1 cellular context compared by ENCODE assay signal in the genomic region with DNA sequence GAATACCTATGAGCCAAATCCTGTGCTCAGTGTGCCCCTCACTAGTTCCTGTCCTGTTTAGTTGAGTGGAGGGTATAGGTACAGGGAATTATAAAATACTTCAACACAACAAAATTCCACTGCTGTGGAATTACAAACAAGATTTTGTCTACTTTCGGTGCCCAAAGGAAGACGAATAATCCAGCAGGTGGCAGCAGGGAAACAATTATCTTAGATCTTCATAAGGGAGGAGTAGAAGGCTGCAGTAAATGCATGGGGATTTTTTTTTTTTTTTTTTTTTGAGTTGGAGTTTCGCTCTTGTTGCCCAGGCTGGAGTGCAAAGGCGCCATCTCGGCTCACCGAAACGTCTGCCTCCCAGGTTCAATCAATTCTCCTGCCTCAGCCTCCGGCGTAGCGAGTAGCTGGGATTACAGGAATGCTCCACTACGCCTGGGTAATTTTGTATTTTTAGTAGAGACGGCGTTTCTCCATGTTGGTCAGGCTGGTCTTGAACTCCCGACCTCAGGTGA.
A peak's percentile ranks its signal among the peaks of the same experiment; 100 is the strongest.
TF ChIP-seq lines count a peak whose summit lies in the region.

No MANE protein-coding gene starts in this region.

TF ChIP-seq in HepG2, 621 proteins besides CTCF, POLR2A, EP300 and RAD21 (continues in another document):
- TF ChIP-seq ZNF350 (CRISPR knock-in tag; IDR thresholded peaks at IDR 0.05; ENCODE audit: borderline replicate concordance, low read depth), result 0 out of 2 replicates have a peak, but pooled peaks have one; percentile 6
- TF ChIP-seq, protein P1, sequence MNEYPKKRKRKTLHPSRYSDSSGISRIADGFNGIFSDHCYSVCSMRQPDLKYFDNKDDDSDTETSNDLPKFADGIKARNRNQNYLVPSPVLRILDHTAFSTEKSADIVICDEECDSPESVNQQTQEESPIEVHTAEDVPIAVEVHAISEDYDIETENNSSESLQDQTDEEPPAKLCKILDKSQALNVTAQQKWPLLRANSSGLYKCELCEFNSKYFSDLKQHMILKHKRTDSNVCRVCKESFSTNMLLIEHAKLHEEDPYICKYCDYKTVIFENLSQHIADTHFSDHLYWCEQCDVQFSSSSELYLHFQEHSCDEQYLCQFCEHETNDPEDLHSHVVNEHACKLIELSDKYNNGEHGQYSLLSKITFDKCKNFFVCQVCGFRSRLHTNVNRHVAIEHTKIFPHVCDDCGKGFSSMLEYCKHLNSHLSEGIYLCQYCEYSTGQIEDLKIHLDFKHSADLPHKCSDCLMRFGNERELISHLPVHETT (CRISPR knock-in tag; conservative IDR thresholded peaks at IDR 0.05), result 0 out of 2 replicates have a peak, but pooled peaks have one; percentile 26
- 0 out of 2 replicates have a peak, but pooled peaks have one; percentile 2 for TF ChIP-seq PHF8 (CRISPR knock-in tag; IDR thresholded peaks at IDR 0.05)
- TF ChIP-seq, protein P2, sequence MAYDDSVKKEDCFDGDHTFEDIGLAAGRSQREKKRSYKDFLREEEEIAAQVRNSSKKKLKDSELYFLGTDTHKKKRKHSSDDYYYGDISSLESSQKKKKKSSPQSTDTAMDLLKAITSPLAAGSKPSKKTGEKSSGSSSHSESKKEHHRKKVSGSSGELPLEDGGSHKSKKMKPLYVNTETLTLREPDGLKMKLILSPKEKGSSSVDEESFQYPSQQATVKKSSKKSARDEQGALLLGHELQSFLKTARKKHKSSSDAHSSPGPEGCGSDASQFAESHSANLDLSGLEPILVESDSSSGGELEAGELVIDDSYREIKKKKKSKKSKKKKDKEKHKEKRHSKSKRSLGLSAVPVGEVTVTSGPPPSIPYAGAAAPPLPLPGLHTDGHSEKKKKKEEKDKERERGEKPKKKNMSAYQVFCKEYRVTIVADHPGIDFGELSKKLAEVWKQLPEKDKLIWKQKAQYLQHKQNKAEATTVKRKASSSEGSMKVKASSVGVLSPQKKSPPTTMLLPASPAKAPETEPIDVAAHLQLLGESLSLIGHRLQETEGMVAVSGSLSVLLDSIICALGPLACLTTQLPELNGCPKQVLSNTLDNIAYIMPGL (CRISPR knock-in tag; IDR thresholded peaks at IDR 0.05; ENCODE audit: borderline replicate concordance in 1 of 2, low read depth in 1 of 2), result peak in 1 of 2 experiments; percentile 76; a peak in 3 of 4 replicates
- TF ChIP-seq, protein P3, sequence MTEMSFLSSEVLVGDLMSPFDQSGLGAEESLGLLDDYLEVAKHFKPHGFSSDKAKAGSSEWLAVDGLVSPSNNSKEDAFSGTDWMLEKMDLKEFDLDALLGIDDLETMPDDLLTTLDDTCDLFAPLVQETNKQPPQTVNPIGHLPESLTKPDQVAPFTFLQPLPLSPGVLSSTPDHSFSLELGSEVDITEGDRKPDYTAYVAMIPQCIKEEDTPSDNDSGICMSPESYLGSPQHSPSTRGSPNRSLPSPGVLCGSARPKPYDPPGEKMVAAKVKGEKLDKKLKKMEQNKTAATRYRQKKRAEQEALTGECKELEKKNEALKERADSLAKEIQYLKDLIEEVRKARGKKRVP (CRISPR knock-in tag; IDR thresholded peaks at IDR 0.05), result peak in 1 of 2 experiments; percentile 48; a peak in 2 of 4 replicates
- TF ChIP-seq, protein P4, sequence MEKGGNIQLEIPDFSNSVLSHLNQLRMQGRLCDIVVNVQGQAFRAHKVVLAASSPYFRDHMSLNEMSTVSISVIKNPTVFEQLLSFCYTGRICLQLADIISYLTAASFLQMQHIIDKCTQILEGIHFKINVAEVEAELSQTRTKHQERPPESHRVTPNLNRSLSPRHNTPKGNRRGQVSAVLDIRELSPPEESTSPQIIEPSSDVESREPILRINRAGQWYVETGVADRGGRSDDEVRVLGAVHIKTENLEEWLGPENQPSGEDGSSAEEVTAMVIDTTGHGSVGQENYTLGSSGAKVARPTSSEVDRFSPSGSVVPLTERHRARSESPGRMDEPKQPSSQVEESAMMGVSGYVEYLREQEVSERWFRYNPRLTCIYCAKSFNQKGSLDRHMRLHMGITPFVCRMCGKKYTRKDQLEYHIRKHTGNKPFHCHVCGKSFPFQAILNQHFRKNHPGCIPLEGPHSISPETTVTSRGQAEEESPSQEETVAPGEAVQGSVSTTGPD (CRISPR knock-in tag; IDR thresholded peaks at IDR 0.05), result 0 out of 2 replicates have a peak, but pooled peaks have one; percentile 1
- TF ChIP-seq, protein P5, sequence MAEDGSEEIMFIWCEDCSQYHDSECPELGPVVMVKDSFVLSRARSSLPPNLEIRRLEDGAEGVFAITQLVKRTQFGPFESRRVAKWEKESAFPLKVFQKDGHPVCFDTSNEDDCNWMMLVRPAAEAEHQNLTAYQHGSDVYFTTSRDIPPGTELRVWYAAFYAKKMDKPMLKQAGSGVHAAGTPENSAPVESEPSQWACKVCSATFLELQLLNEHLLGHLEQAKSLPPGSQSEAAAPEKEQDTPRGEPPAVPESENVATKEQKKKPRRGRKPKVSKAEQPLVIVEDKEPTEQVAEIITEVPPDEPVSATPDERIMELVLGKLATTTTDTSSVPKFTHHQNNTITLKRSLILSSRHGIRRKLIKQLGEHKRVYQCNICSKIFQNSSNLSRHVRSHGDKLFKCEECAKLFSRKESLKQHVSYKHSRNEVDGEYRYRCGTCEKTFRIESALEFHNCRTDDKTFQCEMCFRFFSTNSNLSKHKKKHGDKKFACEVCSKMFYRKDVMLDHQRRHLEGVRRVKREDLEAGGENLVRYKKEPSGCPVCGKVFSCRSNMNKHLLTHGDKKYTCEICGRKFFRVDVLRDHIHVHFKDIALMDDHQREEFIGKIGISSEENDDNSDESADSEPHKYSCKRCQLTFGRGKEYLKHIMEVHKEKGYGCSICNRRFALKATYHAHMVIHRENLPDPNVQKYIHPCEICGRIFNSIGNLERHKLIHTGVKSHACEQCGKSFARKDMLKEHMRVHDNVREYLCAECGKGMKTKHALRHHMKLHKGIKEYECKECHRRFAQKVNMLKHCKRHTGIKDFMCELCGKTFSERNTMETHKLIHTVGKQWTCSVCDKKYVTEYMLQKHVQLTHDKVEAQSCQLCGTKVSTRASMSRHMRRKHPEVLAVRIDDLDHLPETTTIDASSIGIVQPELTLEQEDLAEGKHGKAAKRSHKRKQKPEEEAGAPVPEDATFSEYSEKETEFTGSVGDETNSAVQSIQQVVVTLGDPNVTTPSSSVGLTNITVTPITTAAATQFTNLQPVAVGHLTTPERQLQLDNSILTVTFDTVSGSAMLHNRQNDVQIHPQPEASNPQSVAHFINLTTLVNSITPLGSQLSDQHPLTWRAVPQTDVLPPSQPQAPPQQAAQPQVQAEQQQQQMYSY (CRISPR knock-in tag; IDR thresholded peaks at IDR 0.05), result 0 out of 2 replicates have a peak, but pooled peaks have one; percentile 19
- TF ChIP-seq NFE2L2 (IDR thresholded peaks at IDR 0.05; ENCODE audit: low read length), result no peak
- no peak for TF ChIP-seq MED1 (CRISPR knock-in tag; IDR thresholded peaks at IDR 0.05)
- 0 out of 2 replicates have a peak, but pooled peaks have one; percentile 39 for TF ChIP-seq MIXL1 (CRISPR knock-in tag; IDR thresholded peaks at IDR 0.05)
- TF ChIP-seq KAT8 (CRISPR knock-in tag; IDR thresholded peaks at IDR 0.05), result peak; percentile 12; the same call in 1 of the 2 replicates
- TF ChIP-seq ZSCAN21 (CRISPR knock-in tag; IDR thresholded peaks at IDR 0.05; ENCODE audit: borderline replicate concordance), result no peak
- TF ChIP-seq ATRX (CRISPR knock-in tag; IDR thresholded peaks at IDR 0.05; ENCODE audit: borderline replicate concordance), result no peak
- peak; percentile 27; the same call in 1 of the 2 replicates for TF ChIP-seq ZNF775 (CRISPR knock-in tag; IDR thresholded peaks at IDR 0.05; ENCODE audit: borderline replicate concordance)
- 0 out of 2 replicates have a peak, but pooled peaks have one; percentile 19 for TF ChIP-seq ZNF674 (CRISPR knock-in tag; IDR thresholded peaks at IDR 0.05; ENCODE audit: low read depth)
- peak; percentile 53; the same call in 1 of the 2 replicates for TF ChIP-seq KDM5A (IDR thresholded peaks at IDR 0.05; ENCODE audit: borderline replicate concordance, low read length)
- TF ChIP-seq BCL6 (CRISPR knock-in tag; IDR thresholded peaks at IDR 0.05), result no peak
- TF ChIP-seq ZFX (CRISPR knock-in tag; IDR thresholded peaks at IDR 0.05; ENCODE audit: low read depth), result no peak
- no peak for TF ChIP-seq CC2D1A (CRISPR knock-in tag; IDR thresholded peaks at IDR 0.05)
- TF ChIP-seq, protein P6, sequence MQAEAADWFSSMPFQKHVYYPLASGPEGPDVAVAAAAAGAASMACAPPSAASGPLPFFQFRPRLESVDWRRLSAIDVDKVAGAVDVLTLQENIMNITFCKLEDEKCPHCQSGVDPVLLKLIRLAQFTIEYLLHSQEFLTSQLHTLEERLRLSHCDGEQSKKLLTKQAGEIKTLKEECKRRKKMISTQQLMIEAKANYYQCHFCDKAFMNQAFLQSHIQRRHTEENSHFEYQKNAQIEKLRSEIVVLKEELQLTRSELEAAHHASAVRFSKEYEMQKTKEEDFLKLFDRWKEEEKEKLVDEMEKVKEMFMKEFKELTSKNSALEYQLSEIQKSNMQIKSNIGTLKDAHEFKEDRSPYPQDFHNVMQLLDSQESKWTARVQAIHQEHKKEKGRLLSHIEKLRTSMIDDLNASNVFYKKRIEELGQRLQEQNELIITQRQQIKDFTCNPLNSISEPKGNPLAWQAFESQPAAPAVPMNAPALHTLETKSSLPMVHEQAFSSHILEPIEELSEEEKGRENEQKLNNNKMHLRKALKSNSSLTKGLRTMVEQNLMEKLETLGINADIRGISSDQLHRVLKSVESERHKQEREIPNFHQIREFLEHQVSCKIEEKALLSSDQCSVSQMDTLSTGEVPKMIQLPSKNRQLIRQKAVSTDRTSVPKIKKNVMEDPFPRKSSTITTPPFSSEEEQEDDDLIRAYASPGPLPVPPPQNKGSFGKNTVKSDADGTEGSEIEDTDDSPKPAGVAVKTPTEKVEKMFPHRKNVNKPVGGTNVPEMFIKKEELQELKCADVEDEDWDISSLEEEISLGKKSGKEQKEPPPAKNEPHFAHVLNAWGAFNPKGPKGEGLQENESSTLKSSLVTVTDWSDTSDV (CRISPR knock-in tag; IDR thresholded peaks at IDR 0.05), result no peak
- TF ChIP-seq STAG1 (CRISPR knock-in tag; IDR thresholded peaks at IDR 0.05), result peak; percentile 48
- no peak for TF ChIP-seq SNAPC2 (CRISPR knock-in tag; IDR thresholded peaks at IDR 0.05)
- TF ChIP-seq, protein P7, sequence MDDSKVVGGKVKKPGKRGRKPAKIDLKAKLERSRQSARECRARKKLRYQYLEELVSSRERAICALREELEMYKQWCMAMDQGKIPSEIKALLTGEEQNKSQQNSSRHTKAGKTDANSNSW (CRISPR knock-in tag; IDR thresholded peaks at IDR 0.05; ENCODE audit: borderline replicate concordance), result no peak
- TF ChIP-seq SIN3A (IDR thresholded peaks at IDR 0.05; ENCODE audit: borderline replicate concordance, low read depth, low read length), result 0 out of 2 replicates have a peak, but pooled peaks have one; percentile 28
- TF ChIP-seq SMC3 (IDR thresholded peaks at IDR 0.05; ENCODE audit: low read length), result peak; percentile 17; the same call in 1 of the 2 replicates
- TF ChIP-seq THAP11 (CRISPR knock-in tag; IDR thresholded peaks at IDR 0.05), result peak; percentile 28; the same call in 1 of the 2 replicates
- no peak for TF ChIP-seq MAZ (IDR thresholded peaks at IDR 0.05; ENCODE audit: borderline replicate concordance, low read depth, low read length)
- TF ChIP-seq MAZ (CRISPR knock-in tag; IDR thresholded peaks at IDR 0.05; ENCODE audit: low read depth), result peak; percentile 15; the same call in 1 of the 2 replicates
- TF ChIP-seq ZNF292 (CRISPR knock-in tag; IDR thresholded peaks at IDR 0.05; ENCODE audit: borderline replicate concordance, low read depth), result peak; percentile 10; the same call in 1 of the 2 replicates
- 0 out of 2 replicates have a peak, but pooled peaks have one; percentile 32 for TF ChIP-seq REL (CRISPR knock-in tag; conservative IDR thresholded peaks at IDR 0.05)
- no peak for TF ChIP-seq CREB1 (IDR thresholded peaks at IDR 0.05)
- 0 out of 2 replicates have a peak, but pooled peaks have one; percentile 34 for TF ChIP-seq CREB1 (CRISPR knock-in tag; IDR thresholded peaks at IDR 0.05)
- TF ChIP-seq ZKSCAN8 (CRISPR knock-in tag; IDR thresholded peaks at IDR 0.05; ENCODE audit: borderline replicate concordance), result 0 out of 2 replicates have a peak, but pooled peaks have one; percentile 25
- 0 out of 2 replicates have a peak, but pooled peaks have one; percentile 54 for TF ChIP-seq ZSCAN31 (CRISPR knock-in tag; IDR thresholded peaks at IDR 0.05; ENCODE audit: low read depth)
- no peak for TF ChIP-seq JARID2 (CRISPR knock-in tag; IDR thresholded peaks at IDR 0.05; ENCODE audit: insufficient replicate concordance)
- TF ChIP-seq, protein P8, sequence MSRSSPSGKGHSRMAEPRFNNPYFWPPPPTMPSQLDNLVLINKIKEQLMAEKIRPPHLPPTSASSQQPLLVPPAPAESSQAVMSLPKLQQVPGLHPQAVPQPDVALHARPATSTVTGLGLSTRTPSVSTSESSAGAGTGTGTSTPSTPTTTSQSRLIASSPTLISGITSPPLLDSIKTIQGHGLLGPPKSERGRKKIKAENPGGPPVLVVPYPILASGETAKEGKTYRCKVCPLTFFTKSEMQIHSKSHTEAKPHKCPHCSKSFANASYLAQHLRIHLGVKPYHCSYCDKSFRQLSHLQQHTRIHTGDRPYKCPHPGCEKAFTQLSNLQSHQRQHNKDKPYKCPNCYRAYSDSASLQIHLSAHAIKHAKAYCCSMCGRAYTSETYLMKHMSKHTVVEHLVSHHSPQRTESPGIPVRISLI (CRISPR knock-in tag; IDR thresholded peaks at IDR 0.05; ENCODE audit: borderline replicate concordance), result peak; percentile 91
- TF ChIP-seq ZNF850 (CRISPR knock-in tag; conservative IDR thresholded peaks at IDR 0.05), result no peak
- TF ChIP-seq, protein P9, sequence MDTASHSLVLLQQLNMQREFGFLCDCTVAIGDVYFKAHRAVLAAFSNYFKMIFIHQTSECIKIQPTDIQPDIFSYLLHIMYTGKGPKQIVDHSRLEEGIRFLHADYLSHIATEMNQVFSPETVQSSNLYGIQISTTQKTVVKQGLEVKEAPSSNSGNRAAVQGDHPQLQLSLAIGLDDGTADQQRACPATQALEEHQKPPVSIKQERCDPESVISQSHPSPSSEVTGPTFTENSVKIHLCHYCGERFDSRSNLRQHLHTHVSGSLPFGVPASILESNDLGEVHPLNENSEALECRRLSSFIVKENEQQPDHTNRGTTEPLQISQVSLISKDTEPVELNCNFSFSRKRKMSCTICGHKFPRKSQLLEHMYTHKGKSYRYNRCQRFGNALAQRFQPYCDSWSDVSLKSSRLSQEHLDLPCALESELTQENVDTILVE (CRISPR knock-in tag; IDR thresholded peaks at IDR 0.05), result 0 out of 2 replicates have a peak, but pooled peaks have one; percentile 33
- TF ChIP-seq NONO (IDR thresholded peaks at IDR 0.05), result no peak
- 0 out of 2 replicates have a peak, but pooled peaks have one; percentile 6 for TF ChIP-seq NONO (CRISPR knock-in tag; conservative IDR thresholded peaks at IDR 0.05)
- TF ChIP-seq ELF3 (CRISPR knock-in tag; IDR thresholded peaks at IDR 0.05), result peak; percentile 33; the same call in 1 of the 2 replicates
- TF ChIP-seq, protein P10, sequence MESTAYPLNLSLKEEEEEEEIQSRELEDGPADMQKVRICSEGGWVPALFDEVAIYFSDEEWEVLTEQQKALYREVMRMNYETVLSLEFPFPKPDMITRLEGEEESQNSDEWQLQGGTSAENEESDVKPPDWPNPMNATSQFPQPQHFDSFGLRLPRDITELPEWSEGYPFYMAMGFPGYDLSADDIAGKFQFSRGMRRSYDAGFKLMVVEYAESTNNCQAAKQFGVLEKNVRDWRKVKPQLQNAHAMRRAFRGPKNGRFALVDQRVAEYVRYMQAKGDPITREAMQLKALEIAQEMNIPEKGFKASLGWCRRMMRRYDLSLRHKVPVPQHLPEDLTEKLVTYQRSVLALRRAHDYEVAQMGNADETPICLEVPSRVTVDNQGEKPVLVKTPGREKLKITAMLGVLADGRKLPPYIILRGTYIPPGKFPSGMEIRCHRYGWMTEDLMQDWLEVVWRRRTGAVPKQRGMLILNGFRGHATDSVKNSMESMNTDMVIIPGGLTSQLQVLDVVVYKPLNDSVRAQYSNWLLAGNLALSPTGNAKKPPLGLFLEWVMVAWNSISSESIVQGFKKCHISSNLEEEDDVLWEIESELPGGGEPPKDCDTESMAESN (CRISPR knock-in tag; conservative IDR thresholded peaks at IDR 0.05), result 0 out of 2 replicates have a peak, but pooled peaks have one; percentile 9
- TF ChIP-seq SAP130 (CRISPR knock-in tag; IDR thresholded peaks at IDR 0.05; ENCODE audit: low read depth), result peak; percentile 79
